ENCODE assay signal across 8 cellular contexts in genomic region chr9:37324691-37325490, GRCh38.
DNase-seq lines count a peak whose midpoint lies in the region; ATAC-seq and TF ChIP-seq lines count a peak whose summit lies in the region.

No MANE protein-coding gene starts in this region.

- H3K79me2 ChIP-seq in MM.1S (ENCODE audit: low read length), result no peaks in the 10 kb centered on the region

- H3K9me2 ChIP-seq in MM.1S (replicated peaks; ENCODE audit: insufficient read depth, low read length), result no peaks in the 10 kb centered on the region

- TF ChIP-seq CTCF in NB4 (IDR thresholded peaks at IDR 0.05; ENCODE audit: low read depth, low read length), result no peak
- no peak for TF ChIP-seq CTCF in chondrocyte (IDR thresholded peaks at IDR 0.05)
- no peak for TF ChIP-seq CTCF in MM.1S (IDR thresholded peaks at IDR 0.05; ENCODE audit: low read length)
- no peak for TF ChIP-seq CTCF in body of pancreas (IDR thresholded peaks at IDR 0.05)

- H3K9me3 ChIP-seq in MM.1S (replicated peaks; ENCODE audit: insufficient read depth, low read length), result no peaks in the 10 kb centered on the region
- no peaks in the 10 kb centered on the region for H3K9me3 ChIP-seq in body of pancreas

- H3K9ac ChIP-seq in MM.1S (ENCODE audit: low read length), result no peak overlapping the region

- intact Hi-C loops in body of pancreas (cut with DNase I), result no loop called here

- DNase-seq in DMS153 (lab: John Stamatoyannopoulos, UW), result peak; percentile 53
- DNase-seq in NB4 (ENCODE audit: low read depth), result peak; percentile 15
- DNase-seq in chondrocyte (ENCODE audit: low spot score), result no peak
- DNase-seq in MM.1S, result no peak
- DNase-seq in body of pancreas, result no peak
- no peak for DNase-seq in SIG-M5 (lab: John Stamatoyannopoulos, UW)
- DNase-seq in HT-29 (ENCODE audit: low spot score), result no peak

- 93 to 98% methylated on average over 5 of the region's 5 CpGs for WGBS in body of pancreas, 2 donors

- no peak overlapping the region for H3K4me2 ChIP-seq in MM.1S (ENCODE audit: low read depth, low read length)

- peaks cover 4% of the 10 kb centered on the region for H3K36me3 Mint-ChIP-seq in chondrocyte (ENCODE audit: low read depth)

- no peaks in the 10 kb centered on the region for H4K20me1 ChIP-seq in MM.1S (ENCODE audit: insufficient read depth, low read length)

- TF ChIP-seq POLR2A in NB4 (IDR thresholded peaks at IDR 0.05; ENCODE audit: extremely low read depth, insufficient read length), result no peak
- TF ChIP-seq POLR2A in body of pancreas (IDR thresholded peaks at IDR 0.05), result no peak

- H3K4me3 Mint-ChIP-seq in chondrocyte (ENCODE audit: unreplicated experiment), result peak overlapping the region; percentile 33

- H3K36me3 ChIP-seq in MM.1S (replicated peaks; ENCODE audit: insufficient read depth, low read length) (no peaks in the 10 kb centered on the region), body of pancreas (replicated peaks in 1 of 2; ENCODE audit: insufficient read depth in 1 of 2, low read depth in 2 of 2) (no peaks in the 10 kb centered on the region)

- ATAC-seq in GM21390 (IDR thresholded peaks at IDR 0.05; ENCODE audit: unreplicated experiment) (peak; percentile 39), body of pancreas (no peak)

- H3K9me3 Mint-ChIP-seq in chondrocyte (ENCODE audit: low read depth), result no peaks in the 10 kb centered on the region

- H3K4me3 ChIP-seq in NB4 (ENCODE audit: low read depth, low read length) (no peak overlapping the region), MM.1S (ENCODE audit: low read length) (no peak overlapping the region), body of pancreas (no peak overlapping the region)

- H3F3A ChIP-seq in MM.1S (ENCODE audit: insufficient read depth, low read length), result no peaks in the 10 kb centered on the region

- no peaks in the 10 kb centered on the region for H3K27me3 Mint-ChIP-seq in chondrocyte (ENCODE audit: low read depth)

- H3K27me3 ChIP-seq in MM.1S (replicated peaks; ENCODE audit: insufficient read depth, low read length) (no peaks in the 10 kb centered on the region), body of pancreas (no peaks in the 10 kb centered on the region)

- H3K27ac Mint-ChIP-seq in chondrocyte (ENCODE audit: unreplicated experiment), result peak overlapping the region; percentile 76

- H3K4me1 ChIP-seq in MM.1S (ENCODE audit: low read length), result no peaks in the 10 kb centered on the region
- H3K4me1 ChIP-seq in body of pancreas, result peaks cover 36% of the 10 kb centered on the region

- H3K4me1 Mint-ChIP-seq in chondrocyte (ENCODE audit: low read depth), result peaks cover 18% of the 10 kb centered on the region

- no peak overlapping the region for H2AFZ ChIP-seq in MM.1S (ENCODE audit: low read length)

- H3K27ac ChIP-seq in MM.1S (ENCODE audit: low read length), result no peak overlapping the region
- H3K27ac ChIP-seq in body of pancreas, result no peak overlapping the region

Comparison
In these comparisons a context has a peak if more than half of its experiments do, and no peak if none do; other contexts are left out.
1. DNase-seq: peak in DMS153 (single experiment) and NB4 (single experiment); none in chondrocyte (single experiment), MM.1S (single experiment), body of pancreas (0 of 4), SIG-M5 (single experiment) and HT-29 (single experiment).